In genomic region chr17:65231086-65231485, GRCh38 we compare ENCODE assay signal across 1 cellular context.
TF ChIP-seq lines count a peak whose summit lies in the region.

No MANE protein-coding gene starts in this region.

TF ChIP-seq in GM23338, 12 proteins besides CTCF, POLR2A, EP300 and RAD21 (continued from another document):
- no peak for TF ChIP-seq ZNF462 (CRISPR knock-in tag; IDR thresholded peaks at IDR 0.05)
- no peak for TF ChIP-seq ETS1 (IDR thresholded peaks at IDR 0.05)
- no peak for TF ChIP-seq EZH2 (IDR thresholded peaks at IDR 0.05; ENCODE audit: low read depth, unreplicated experiment)
- TF ChIP-seq NANOG (IDR thresholded peaks at IDR 0.05; ENCODE audit: borderline replicate concordance) = no peak
- TF ChIP-seq ZNF114 (CRISPR knock-in tag; IDR thresholded peaks at IDR 0.05) = no peak
- no peak for TF ChIP-seq ZNF331 (CRISPR knock-in tag; IDR thresholded peaks at IDR 0.05; ENCODE audit: low read depth)
- TF ChIP-seq CREB1 (CRISPR knock-in tag; IDR thresholded peaks at IDR 0.05; ENCODE audit: low read depth) = no peak
- no peak for TF ChIP-seq EZH2phosphoT487 (IDR thresholded peaks at IDR 0.05; ENCODE audit: unreplicated experiment)
- TF ChIP-seq POLR2AphosphoS5 (IDR thresholded peaks at IDR 0.05; ENCODE audit: low read depth) = no peak
